In the genomic region with DNA sequence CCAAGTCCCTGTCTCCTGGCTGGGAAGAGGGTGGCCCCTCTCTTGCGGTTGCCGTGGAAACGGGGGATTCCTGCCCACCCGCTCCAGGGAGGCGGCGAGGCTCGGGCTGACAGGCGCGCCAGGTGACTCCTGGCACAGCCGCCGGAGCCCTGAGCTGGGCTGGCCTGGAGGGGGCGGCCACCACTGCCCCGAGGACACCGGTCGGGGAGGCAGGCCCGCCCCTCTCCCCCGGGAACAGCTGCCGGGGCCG, we compare ENCODE assay signal across 8 cellular contexts.
DNase-seq lines count a peak whose midpoint lies in the region; ATAC-seq, FAIRE-seq and TF ChIP-seq lines count a peak whose summit lies in the region.

No MANE protein-coding gene starts in this region.

- H3K9me2 ChIP-seq in Karpas-422 (replicated peaks; ENCODE audit: insufficient read depth, low read length): no peaks in the 10 kb centered on the region

- H4K8ac ChIP-seq in mesenchymal stem cell (ENCODE audit: low read length): peak overlapping the region; percentile 73

- no peak overlapping the region for H3K14ac ChIP-seq in mesenchymal stem cell (ENCODE audit: low read length in 2 of 2)

- H3K4me1 ChIP-seq in Karpas-422 (ENCODE audit: low read length) (peaks cover 49% of the 10 kb centered on the region), mesenchymal stem cell (ENCODE audit: control insufficient read depth, insufficient read depth, low read depth, low read length) (peaks cover 50% of the 10 kb centered on the region)

- no peak overlapping the region for H3K23ac ChIP-seq in mesenchymal stem cell (ENCODE audit: low read length in 2 of 2)

- H4K91ac ChIP-seq in mesenchymal stem cell (ENCODE audit: low read length): peak overlapping the region; percentile 23

- no peak overlapping the region for H2AK5ac ChIP-seq in mesenchymal stem cell (ENCODE audit: low read length, severe bottlenecking)

- H4K20me1 ChIP-seq in Karpas-422 (ENCODE audit: insufficient read depth, low read depth, low read length): peaks cover 26% of the 10 kb centered on the region; the same call in 1 of the 2 replicates

- H3K27ac ChIP-seq in Karpas-422 (ENCODE audit: low read length): no peak overlapping the region
- no peak overlapping the region for H3K27ac ChIP-seq in mesenchymal stem cell (ENCODE audit: low read length, poor library complexity, severe bottlenecking)

- peaks cover 85% of the 10 kb centered on the region for H3K79me2 ChIP-seq in Karpas-422 (ENCODE audit: low read length)

- H3K27me3 ChIP-seq in Karpas-422 (ENCODE audit: low read length) (no peaks in the 10 kb centered on the region), mesenchymal stem cell (ENCODE audit: control insufficient read depth in 1 of 2, insufficient read depth in 1 of 2, low read length in 2 of 2) (no peaks in the 10 kb centered on the region)

- H3K4ac ChIP-seq in mesenchymal stem cell (ENCODE audit: low read depth in 1 of 2, low read length in 2 of 2): peak overlapping the region; percentile 5 to 81

- 0% methylated on average over 12 of the region's 19 CpGs for WGBS in mesenchymal stem cell

- no peak overlapping the region for H2BK15ac ChIP-seq in mesenchymal stem cell (ENCODE audit: low read depth, poor library complexity, severe bottlenecking)

- no peak overlapping the region for H2BK5ac ChIP-seq in mesenchymal stem cell (ENCODE audit: low read depth, low read length, poor library complexity, severe bottlenecking)

- peak overlapping the region; percentile 94 for H2BK120ac ChIP-seq in mesenchymal stem cell (ENCODE audit: low read depth, low read length)

- H3K18ac ChIP-seq in mesenchymal stem cell (ENCODE audit: low read depth in 1 of 2, low read length in 2 of 2): peak overlapping the region; percentile 85 to 95

- no peak for TF ChIP-seq CTCF in D721Med (IDR thresholded peaks at IDR 0.05; ENCODE audit: insufficient read depth, missing control alignments)

- H3K4me2 ChIP-seq in Karpas-422 (ENCODE audit: low read depth, low read length, poor library complexity, severe bottlenecking) (peak overlapping the region; percentile 85), mesenchymal stem cell (ENCODE audit: low read length, poor library complexity, severe bottlenecking) (peak overlapping the region; percentile 87)

- DNase-seq in EH (ENCODE audit: low read depth) (peak; percentile 14), Karpas-422 (no peak), cerebellum (ENCODE audit: low spot score) (peak; percentile 35), mesenchymal stem cell (peak; percentile 37), D721Med (ENCODE audit: insufficient read length, low spot score) (no peak), middle frontal gyrus (ENCODE audit: extremely low spot score, low spot score) (no peak)

- FAIRE-seq in D721Med (lab: Jason Lieb, UNC): no peak

- H3K9me3 ChIP-seq in Karpas-422 (ENCODE audit: low read length) (no peaks in the 10 kb centered on the region), mesenchymal stem cell (ENCODE audit: control insufficient read depth, low read length) (no peaks in the 10 kb centered on the region)

- H3K9ac ChIP-seq in Karpas-422 (ENCODE audit: low read length) (peak overlapping the region; percentile 71), mesenchymal stem cell (ENCODE audit: low read length) (peak overlapping the region; percentile 77)

- ATAC-seq in HG02938 (IDR thresholded peaks at IDR 0.05; ENCODE audit: unreplicated experiment): no peak
- ATAC-seq in GM18870 (IDR thresholded peaks at IDR 0.05; ENCODE audit: unreplicated experiment): no peak

- peaks cover 18% of the 10 kb centered on the region for H3K79me1 ChIP-seq in mesenchymal stem cell (replicated peaks; ENCODE audit: low read length, poor library complexity, severe bottlenecking)

- peak overlapping the region; percentile 67 for H3K4me3 ChIP-seq in Karpas-422 (ENCODE audit: low read length)
- H3K4me3 ChIP-seq in mesenchymal stem cell (ENCODE audit: insufficient read depth in 1 of 2, low read depth in 1 of 2, low read length in 2 of 2): peak overlapping the region; percentile 74 to 89

- peak overlapping the region in 1 of 2 experiments; percentile 29 for H2BK12ac ChIP-seq in mesenchymal stem cell (ENCODE audit: low read length in 2 of 2)

- H3K36me3 ChIP-seq in Karpas-422 (ENCODE audit: insufficient read depth, low read length) (peaks cover 5% of the 10 kb centered on the region; the same call in 1 of the 2 replicates), mesenchymal stem cell (ENCODE audit: control insufficient read depth in 1 of 2, insufficient read depth in 2 of 2, low read depth in 1 of 2, low read length in 2 of 2) (peaks cover 21% of the 10 kb centered on the region in 2 experiments)

- no peak overlapping the region for H2AFZ ChIP-seq in Karpas-422 (ENCODE audit: low read length)
- H2AFZ ChIP-seq in mesenchymal stem cell (ENCODE audit: low read depth, low read length): no peak overlapping the region

Comparison
In these comparisons a context has a peak if more than half of its experiments do, and no peak if none do; other contexts are left out.
1. DNase-seq: peak in EH (single experiment), cerebellum (single experiment) and mesenchymal stem cell (single experiment); none in Karpas-422 (single experiment), D721Med (single experiment) and middle frontal gyrus (single experiment).